1 cellular context compared by ENCODE assay signal in genomic region chr19:40461669-40462221, GRCh38.
A peak's percentile ranks its signal among the peaks of the same experiment; 100 is the strongest.
TF ChIP-seq lines count a peak whose summit lies in the region.

No MANE protein-coding gene starts in this region.

TF ChIP-seq in HepG2, 621 proteins besides CTCF, POLR2A, EP300 and RAD21 (continued from another document and continues in another):
- TF ChIP-seq, protein P1, sequence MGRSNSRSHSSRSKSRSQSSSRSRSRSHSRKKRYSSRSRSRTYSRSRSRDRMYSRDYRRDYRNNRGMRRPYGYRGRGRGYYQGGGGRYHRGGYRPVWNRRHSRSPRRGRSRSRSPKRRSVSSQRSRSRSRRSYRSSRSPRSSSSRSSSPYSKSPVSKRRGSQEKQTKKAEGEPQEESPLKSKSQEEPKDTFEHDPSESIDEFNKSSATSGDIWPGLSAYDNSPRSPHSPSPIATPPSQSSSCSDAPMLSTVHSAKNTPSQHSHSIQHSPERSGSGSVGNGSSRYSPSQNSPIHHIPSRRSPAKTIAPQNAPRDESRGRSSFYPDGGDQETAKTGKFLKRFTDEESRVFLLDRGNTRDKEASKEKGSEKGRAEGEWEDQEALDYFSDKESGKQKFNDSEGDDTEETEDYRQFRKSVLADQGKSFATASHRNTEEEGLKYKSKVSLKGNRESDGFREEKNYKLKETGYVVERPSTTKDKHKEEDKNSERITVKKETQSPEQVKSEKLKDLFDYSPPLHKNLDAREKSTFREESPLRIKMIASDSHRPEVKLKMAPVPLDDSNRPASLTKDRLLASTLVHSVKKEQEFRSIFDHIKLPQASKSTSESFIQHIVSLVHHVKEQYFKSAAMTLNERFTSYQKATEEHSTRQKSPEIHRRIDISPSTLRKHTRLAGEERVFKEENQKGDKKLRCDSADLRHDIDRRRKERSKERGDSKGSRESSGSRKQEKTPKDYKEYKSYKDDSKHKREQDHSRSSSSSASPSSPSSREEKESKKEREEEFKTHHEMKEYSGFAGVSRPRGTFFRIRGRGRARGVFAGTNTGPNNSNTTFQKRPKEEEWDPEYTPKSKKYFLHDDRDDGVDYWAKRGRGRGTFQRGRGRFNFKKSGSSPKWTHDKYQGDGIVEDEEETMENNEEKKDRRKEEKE (IDR thresholded peaks at IDR 0.05), result no peak
- TF ChIP-seq MIER3 (CRISPR knock-in tag; IDR thresholded peaks at IDR 0.05; ENCODE audit: borderline replicate concordance) (no peak), ZNF546 (CRISPR knock-in tag; conservative IDR thresholded peaks at IDR 0.05) (no peak), MEIS2 (CRISPR knock-in tag; IDR thresholded peaks at IDR 0.05) (peak; percentile 41; the same call in 1 of the 2 replicates), ZNF441 (CRISPR knock-in tag; IDR thresholded peaks at IDR 0.05; ENCODE audit: borderline replicate concordance) (no peak), ATAD3A (CRISPR knock-in tag; IDR thresholded peaks at IDR 0.05) (no peak), ZNF557 (CRISPR knock-in tag; IDR thresholded peaks at IDR 0.05) (peak; percentile 33; the same call in 1 of the 2 replicates), ZFP62 (CRISPR knock-in tag; IDR thresholded peaks at IDR 0.05) (no peak), THAP11 (CRISPR knock-in tag; IDR thresholded peaks at IDR 0.05) (0 out of 2 replicates have a peak, but pooled peaks have one; percentile 33), NRL (CRISPR knock-in tag; IDR thresholded peaks at IDR 0.05; ENCODE audit: borderline replicate concordance) (no peak), BHLHE40 (IDR thresholded peaks at IDR 0.05; ENCODE audit: low read length) (peak; percentile 53; the same call in 1 of the 2 replicates), ZNF598 (CRISPR knock-in tag; IDR thresholded peaks at IDR 0.05; ENCODE audit: borderline replicate concordance) (no peak), ZNF629 (CRISPR knock-in tag; conservative IDR thresholded peaks at IDR 0.05) (peak; percentile 37; the same call in 1 of the 2 replicates), MZF1 (CRISPR knock-in tag; IDR thresholded peaks at IDR 0.05; ENCODE audit: borderline replicate concordance) (no peak), PPARG (CRISPR knock-in tag; conservative IDR thresholded peaks at IDR 0.05) (peak; percentile 82), ZNF335 (CRISPR knock-in tag; IDR thresholded peaks at IDR 0.05) (no peak), ZSCAN30 (CRISPR knock-in tag; IDR thresholded peaks at IDR 0.05) (no peak), TFDP2 (CRISPR knock-in tag; IDR thresholded peaks at IDR 0.05) (peak; percentile 36; the same call in 1 of the 2 replicates)
- TF ChIP-seq, protein P2, sequence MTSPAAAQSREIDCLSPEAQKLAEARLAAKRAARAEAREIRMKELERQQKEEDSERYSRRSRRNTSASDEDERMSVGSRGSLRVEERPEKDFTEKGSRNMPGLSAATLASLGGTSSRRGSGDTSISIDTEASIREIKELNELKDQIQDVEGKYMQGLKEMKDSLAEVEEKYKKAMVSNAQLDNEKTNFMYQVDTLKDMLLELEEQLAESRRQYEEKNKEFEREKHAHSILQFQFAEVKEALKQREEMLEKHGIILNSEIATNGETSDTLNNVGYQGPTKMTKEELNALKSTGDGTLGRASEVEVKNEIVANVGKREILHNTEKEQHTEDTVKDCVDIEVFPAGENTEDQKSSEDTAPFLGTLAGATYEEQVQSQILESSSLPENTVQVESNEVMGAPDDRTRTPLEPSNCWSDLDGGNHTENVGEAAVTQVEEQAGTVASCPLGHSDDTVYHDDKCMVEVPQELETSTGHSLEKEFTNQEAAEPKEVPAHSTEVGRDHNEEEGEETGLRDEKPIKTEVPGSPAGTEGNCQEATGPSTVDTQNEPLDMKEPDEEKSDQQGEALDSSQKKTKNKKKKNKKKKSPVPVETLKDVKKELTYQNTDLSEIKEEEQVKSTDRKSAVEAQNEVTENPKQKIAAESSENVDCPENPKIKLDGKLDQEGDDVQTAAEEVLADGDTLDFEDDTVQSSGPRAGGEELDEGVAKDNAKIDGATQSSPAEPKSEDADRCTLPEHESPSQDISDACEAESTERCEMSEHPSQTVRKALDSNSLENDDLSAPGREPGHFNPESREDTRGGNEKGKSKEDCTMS (CRISPR knock-in tag; conservative IDR thresholded peaks at IDR 0.05), result no peak
- TF ChIP-seq, protein P3, sequence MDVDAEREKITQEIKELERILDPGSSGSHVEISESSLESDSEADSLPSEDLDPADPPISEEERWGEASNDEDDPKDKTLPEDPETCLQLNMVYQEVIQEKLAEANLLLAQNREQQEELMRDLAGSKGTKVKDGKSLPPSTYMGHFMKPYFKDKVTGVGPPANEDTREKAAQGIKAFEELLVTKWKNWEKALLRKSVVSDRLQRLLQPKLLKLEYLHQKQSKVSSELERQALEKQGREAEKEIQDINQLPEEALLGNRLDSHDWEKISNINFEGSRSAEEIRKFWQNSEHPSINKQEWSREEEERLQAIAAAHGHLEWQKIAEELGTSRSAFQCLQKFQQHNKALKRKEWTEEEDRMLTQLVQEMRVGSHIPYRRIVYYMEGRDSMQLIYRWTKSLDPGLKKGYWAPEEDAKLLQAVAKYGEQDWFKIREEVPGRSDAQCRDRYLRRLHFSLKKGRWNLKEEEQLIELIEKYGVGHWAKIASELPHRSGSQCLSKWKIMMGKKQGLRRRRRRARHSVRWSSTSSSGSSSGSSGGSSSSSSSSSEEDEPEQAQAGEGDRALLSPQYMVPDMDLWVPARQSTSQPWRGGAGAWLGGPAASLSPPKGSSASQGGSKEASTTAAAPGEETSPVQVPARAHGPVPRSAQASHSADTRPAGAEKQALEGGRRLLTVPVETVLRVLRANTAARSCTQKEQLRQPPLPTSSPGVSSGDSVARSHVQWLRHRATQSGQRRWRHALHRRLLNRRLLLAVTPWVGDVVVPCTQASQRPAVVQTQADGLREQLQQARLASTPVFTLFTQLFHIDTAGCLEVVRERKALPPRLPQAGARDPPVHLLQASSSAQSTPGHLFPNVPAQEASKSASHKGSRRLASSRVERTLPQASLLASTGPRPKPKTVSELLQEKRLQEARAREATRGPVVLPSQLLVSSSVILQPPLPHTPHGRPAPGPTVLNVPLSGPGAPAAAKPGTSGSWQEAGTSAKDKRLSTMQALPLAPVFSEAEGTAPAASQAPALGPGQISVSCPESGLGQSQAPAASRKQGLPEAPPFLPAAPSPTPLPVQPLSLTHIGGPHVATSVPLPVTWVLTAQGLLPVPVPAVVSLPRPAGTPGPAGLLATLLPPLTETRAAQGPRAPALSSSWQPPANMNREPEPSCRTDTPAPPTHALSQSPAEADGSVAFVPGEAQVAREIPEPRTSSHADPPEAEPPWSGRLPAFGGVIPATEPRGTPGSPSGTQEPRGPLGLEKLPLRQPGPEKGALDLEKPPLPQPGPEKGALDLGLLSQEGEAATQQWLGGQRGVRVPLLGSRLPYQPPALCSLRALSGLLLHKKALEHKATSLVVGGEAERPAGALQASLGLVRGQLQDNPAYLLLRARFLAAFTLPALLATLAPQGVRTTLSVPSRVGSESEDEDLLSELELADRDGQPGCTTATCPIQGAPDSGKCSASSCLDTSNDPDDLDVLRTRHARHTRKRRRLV (CRISPR knock-in tag; IDR thresholded peaks at IDR 0.05), result no peak; the same call in 1 of the 2 replicates
- TF ChIP-seq, protein P4, sequence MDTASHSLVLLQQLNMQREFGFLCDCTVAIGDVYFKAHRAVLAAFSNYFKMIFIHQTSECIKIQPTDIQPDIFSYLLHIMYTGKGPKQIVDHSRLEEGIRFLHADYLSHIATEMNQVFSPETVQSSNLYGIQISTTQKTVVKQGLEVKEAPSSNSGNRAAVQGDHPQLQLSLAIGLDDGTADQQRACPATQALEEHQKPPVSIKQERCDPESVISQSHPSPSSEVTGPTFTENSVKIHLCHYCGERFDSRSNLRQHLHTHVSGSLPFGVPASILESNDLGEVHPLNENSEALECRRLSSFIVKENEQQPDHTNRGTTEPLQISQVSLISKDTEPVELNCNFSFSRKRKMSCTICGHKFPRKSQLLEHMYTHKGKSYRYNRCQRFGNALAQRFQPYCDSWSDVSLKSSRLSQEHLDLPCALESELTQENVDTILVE (CRISPR knock-in tag; IDR thresholded peaks at IDR 0.05), result no peak
- TF ChIP-seq, protein P5, sequence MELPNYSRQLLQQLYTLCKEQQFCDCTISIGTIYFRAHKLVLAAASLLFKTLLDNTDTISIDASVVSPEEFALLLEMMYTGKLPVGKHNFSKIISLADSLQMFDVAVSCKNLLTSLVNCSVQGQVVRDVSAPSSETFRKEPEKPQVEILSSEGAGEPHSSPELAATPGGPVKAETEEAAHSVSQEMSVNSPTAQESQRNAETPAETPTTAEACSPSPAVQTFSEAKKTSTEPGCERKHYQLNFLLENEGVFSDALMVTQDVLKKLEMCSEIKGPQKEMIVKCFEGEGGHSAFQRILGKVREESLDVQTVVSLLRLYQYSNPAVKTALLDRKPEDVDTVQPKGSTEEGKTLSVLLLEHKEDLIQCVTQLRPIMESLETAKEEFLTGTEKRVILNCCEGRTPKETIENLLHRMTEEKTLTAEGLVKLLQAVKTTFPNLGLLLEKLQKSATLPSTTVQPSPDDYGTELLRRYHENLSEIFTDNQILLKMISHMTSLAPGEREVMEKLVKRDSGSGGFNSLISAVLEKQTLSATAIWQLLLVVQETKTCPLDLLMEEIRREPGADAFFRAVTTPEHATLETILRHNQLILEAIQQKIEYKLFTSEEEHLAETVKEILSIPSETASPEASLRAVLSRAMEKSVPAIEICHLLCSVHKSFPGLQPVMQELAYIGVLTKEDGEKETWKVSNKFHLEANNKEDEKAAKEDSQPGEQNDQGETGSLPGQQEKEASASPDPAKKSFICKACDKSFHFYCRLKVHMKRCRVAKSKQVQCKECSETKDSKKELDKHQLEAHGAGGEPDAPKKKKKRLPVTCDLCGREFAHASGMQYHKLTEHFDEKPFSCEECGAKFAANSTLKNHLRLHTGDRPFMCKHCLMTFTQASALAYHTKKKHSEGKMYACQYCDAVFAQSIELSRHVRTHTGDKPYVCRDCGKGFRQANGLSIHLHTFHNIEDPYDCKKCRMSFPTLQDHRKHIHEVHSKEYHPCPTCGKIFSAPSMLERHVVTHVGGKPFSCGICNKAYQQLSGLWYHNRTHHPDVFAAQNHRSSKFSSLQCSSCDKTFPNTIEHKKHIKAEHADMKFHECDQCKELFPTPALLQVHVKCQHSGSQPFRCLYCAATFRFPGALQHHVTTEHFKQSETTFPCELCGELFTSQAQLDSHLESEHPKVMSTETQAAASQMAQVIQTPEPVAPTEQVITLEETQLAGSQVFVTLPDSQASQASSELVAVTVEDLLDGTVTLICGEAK (IDR thresholded peaks at IDR 0.05), result no peak
- TF ChIP-seq, protein P5 (CRISPR knock-in tag; IDR thresholded peaks at IDR 0.05), result no peak
- TF ChIP-seq, protein P6, sequence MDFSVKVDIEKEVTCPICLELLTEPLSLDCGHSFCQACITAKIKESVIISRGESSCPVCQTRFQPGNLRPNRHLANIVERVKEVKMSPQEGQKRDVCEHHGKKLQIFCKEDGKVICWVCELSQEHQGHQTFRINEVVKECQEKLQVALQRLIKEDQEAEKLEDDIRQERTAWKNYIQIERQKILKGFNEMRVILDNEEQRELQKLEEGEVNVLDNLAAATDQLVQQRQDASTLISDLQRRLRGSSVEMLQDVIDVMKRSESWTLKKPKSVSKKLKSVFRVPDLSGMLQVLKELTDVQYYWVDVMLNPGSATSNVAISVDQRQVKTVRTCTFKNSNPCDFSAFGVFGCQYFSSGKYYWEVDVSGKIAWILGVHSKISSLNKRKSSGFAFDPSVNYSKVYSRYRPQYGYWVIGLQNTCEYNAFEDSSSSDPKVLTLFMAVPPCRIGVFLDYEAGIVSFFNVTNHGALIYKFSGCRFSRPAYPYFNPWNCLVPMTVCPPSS (IDR thresholded peaks at IDR 0.05), result no peak
- TF ChIP-seq, protein P7, sequence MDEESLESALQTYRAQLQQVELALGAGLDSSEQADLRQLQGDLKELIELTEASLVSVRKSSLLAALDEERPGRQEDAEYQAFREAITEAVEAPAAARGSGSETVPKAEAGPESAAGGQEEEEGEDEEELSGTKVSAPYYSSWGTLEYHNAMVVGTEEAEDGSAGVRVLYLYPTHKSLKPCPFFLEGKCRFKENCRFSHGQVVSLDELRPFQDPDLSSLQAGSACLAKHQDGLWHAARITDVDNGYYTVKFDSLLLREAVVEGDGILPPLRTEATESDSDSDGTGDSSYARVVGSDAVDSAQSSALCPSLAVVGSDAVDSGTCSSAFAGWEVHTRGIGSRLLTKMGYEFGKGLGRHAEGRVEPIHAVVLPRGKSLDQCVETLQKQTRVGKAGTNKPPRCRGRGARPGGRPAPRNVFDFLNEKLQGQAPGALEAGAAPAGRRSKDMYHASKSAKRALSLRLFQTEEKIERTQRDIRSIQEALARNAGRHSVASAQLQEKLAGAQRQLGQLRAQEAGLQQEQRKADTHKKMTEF (CRISPR knock-in tag; IDR thresholded peaks at IDR 0.05), result 0 out of 2 replicates have a peak, but pooled peaks have one; percentile 26
